In the genomic region with DNA sequence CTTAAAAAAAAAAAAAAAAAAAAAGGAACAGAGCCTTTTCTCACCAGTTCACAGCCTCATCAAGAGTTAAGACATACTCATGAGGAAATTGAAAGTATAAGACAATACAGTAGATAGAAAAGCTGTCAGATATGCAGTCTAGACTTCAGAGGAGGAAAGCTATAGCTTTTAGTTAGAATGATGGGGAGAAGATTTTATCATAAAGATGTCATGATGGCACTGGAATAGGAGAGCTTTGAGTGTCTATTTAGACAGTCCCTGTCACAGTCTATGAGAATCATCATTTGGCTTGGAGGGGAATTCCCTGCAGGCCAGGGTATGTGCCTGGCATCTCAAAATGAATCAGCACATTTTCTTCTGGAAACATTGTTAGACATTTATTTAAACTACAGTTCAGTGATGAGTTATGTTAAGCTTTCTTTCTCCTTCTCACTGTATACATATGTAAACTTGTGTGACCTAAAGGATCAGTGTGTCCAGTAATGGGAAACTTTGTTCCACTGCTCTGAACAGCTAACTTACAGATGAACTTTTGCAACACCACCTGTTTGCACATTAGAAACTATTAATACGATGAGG, we compare ENCODE assay signal across 8 cellular contexts. TPM values are rescaled to one million over a fixed set of nuclear protein-coding genes. Genes with fewer than 3 reads are reported as not detected.
DNase-seq lines count a peak whose midpoint lies in the region; ATAC-seq and TF ChIP-seq lines count a peak whose summit lies in the region.

No MANE protein-coding gene starts in this region.

- CTCF ChIA-PET in AG04450 (lab: Charles Lee): interaction anchor here (0.5 to 2.8 kb wide), 3 partner anchors 82 to 116 kb away, joined by 3 to 10 read pairs (median 3); partner anchors contain the start of gene RPLP0

- intact Hi-C loops in esophagus muscularis mucosa (cut with DNase I) (no loop called here), lower leg skin (cut with DNase I; ENCODE audit: low total_unique reads) (no loop called here)

- H3K4me3 ChIP-seq in AG04450 (ENCODE audit: low read depth, low read length) (no peak overlapping the region), esophagus muscularis mucosa (no peak overlapping the region), lower leg skin (ENCODE audit: low read depth, poor library complexity, severe bottlenecking) (no peak overlapping the region), BE2C (ENCODE audit: low read depth, low read length) (no peak overlapping the region)

- peak overlapping the region; percentile 77 for H3K27ac ChIP-seq in AG04450 (ENCODE audit: low read depth, low read length)
- peak overlapping the region; percentile 34 to 96 (median 74) for H3K27ac ChIP-seq in esophagus muscularis mucosa (replicated peaks in 1 of 4)

- H3K36me3 ChIP-seq in esophagus muscularis mucosa (peaks cover 0 to 3% (median 1%) of the 10 kb centered on the region in 4 donors), BE2C (peaks cover 7% of the 10 kb centered on the region)

- no peak for TF ChIP-seq EP300 in esophagus muscularis mucosa (IDR thresholded peaks at IDR 0.05)

- POLR2A ChIA-PET in AG04450 (lab: Yijun Ruan, JAX): interaction anchor here (0.6 to 1.2 kb wide), 8 partner anchors 20 to 172 kb away, joined by 3 to 12 read pairs (median 3); partner anchors contain the start of genes RNU4-2 and RPLP0

- H3K9me3 ChIP-seq in AG04450 (ENCODE audit: control insufficient read depth, insufficient read depth, low read length) (no peaks in the 10 kb centered on the region; the same call in 1 of the 2 replicates), esophagus muscularis mucosa (no peaks in the 10 kb centered on the region), BE2C (no peaks in the 10 kb centered on the region)

- H3K4me1 ChIP-seq in esophagus muscularis mucosa (peaks cover 34 to 61% (median 48%) of the 10 kb centered on the region in 4 donors), BE2C (peaks cover 5% of the 10 kb centered on the region; the same call in 1 of the 2 replicates)

- no peaks in the 10 kb centered on the region for H3K27me3 ChIP-seq in AG04450 (ENCODE audit: control insufficient read depth, insufficient read depth, low read length)
- H3K27me3 ChIP-seq in esophagus muscularis mucosa: peaks cover 0 to 7% (median 0%) of the 10 kb centered on the region in 4 donors
- H3K27me3 ChIP-seq in BE2C: no peaks in the 10 kb centered on the region

- 26% methylated on average over 1 of the region's 1 CpG for WGBS in esophagus muscularis mucosa
- 54 to 56% methylated on average over 1 of the region's 1 CpG for WGBS in lower leg skin, 2 donors

- peak; percentile 82 for DNase-seq in AG04450 (ENCODE audit: low read depth, low spot score)
- peak; percentile 43 for DNase-seq in OCI-M1 (lab: John Stamatoyannopoulos, UW)
- no peak for DNase-seq in esophagus muscularis mucosa (ENCODE audit: extremely low spot score)
- no peak for DNase-seq in D341Med (ENCODE audit: low spot score)
- no peak for DNase-seq in T1000 (lab: John Stamatoyannopoulos, UW)
- DNase-seq in lower leg skin (ENCODE audit: low spot score in 2 of 2): no peak
- no peak for DNase-seq in BE2C

- TF ChIP-seq POLR2A in esophagus muscularis mucosa (IDR thresholded peaks at IDR 0.05; ENCODE audit: low read depth) (no peak), lower leg skin (IDR thresholded peaks at IDR 0.05) (no peak)

- ATAC-seq in GM19468 (IDR thresholded peaks at IDR 0.05; ENCODE audit: extremely low read depth, unreplicated experiment): peak; percentile 23

- no peak for TF ChIP-seq CTCF in AG04450 (IDR thresholded peaks at IDR 0.05; ENCODE audit: low read depth, low read length)
- no peak for TF ChIP-seq CTCF in esophagus muscularis mucosa (IDR thresholded peaks at IDR 0.05)
- TF ChIP-seq CTCF in lower leg skin (IDR thresholded peaks at IDR 0.05): no peak
- no peak for TF ChIP-seq CTCF in BE2C (IDR thresholded peaks at IDR 0.05; ENCODE audit: low read depth, low read length)

RNA-seq across cellular contexts. Expression of gene RAB35, which starts 2.9 kb away (rescaled TPM):
- polyA plus RNA-seq in AG04450 (2011; rRNA removed): 52.9 and 64.9 TPM in 2 replicates
- polyA minus RNA-seq in AG04450 (2011; rRNA and poly(A)+ RNA removed): 84.4 and 106 TPM in 2 replicates
- total RNA-seq in esophagus muscularis mucosa: 10 to 100 TPM; 18.7 to 45.9 (median 38.3) TPM
- total RNA-seq in lower leg skin: 10 to 100 TPM; 31.5 to 39.5 (median 33.8) TPM
- 176 TPM for polyA plus RNA-seq in BE2C (2012; ENCODE audit: insufficient read depth, insufficient read length, low read depth)

Comparison
In these comparisons a context has a peak if more than half of its experiments do, and no peak if none do; other contexts are left out.
1. DNase-seq: peak in AG04450 (single experiment) and OCI-M1 (single experiment); none in esophagus muscularis mucosa (single experiment), D341Med (single experiment), T1000 (single experiment), lower leg skin (0 of 2) and BE2C (single experiment).